In the genomic region with DNA sequence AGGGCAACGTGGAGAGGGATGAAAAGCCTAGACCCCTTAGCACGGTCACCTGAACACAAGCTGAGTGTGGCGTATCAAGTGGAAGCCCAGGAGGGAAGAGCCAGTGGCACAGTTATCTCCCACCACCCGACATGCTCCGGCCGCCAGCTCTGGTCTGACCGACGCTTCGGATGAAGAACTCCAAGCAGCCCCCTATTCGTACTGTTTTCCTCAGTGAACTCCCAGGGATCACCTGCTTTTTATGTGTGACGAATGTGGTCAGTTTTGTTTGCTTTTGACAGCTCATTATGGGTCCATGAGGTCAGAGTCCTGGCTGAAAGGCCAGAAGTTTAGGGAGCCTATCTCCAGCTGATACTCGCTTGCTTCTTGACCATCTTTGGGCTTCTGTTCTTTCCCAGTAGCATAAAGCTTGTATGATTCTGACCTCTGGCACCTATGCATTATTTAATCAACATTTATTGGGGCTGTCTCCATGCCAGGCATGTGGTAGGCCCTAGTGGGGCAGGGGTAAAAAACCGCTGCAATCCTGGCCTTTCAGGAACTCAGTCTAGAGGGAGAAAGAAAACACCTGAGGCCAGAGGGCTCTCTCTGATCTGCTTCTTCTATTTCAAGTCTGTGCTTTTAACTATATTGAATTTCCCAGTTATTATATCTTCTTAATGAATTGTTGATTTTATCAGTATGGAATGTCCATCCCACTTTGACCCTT, we compare ENCODE assay signal across 1 cellular context.
TF ChIP-seq lines count a peak whose summit lies in the region.

No MANE protein-coding gene starts in this region.

TF ChIP-seq in HepG2, 621 proteins besides CTCF, POLR2A, EP300 and RAD21 (continued from another document and continues in another):
- TF ChIP-seq ZNF543 (CRISPR knock-in tag; IDR thresholded peaks at IDR 0.05): no peak
- TF ChIP-seq ZNF605 (CRISPR knock-in tag; IDR thresholded peaks at IDR 0.05): peak; percentile 97
- peak; percentile 86 for TF ChIP-seq ZNF788 (CRISPR knock-in tag; IDR thresholded peaks at IDR 0.05; ENCODE audit: borderline replicate concordance)
- peak; percentile 63; the same call in 1 of the 2 replicates for TF ChIP-seq REPIN1 (CRISPR knock-in tag; IDR thresholded peaks at IDR 0.05; ENCODE audit: borderline replicate concordance, low read depth)
- TF ChIP-seq MAZ (IDR thresholded peaks at IDR 0.05; ENCODE audit: borderline replicate concordance, low read depth, low read length): peak; percentile 52; the same call in 1 of the 2 replicates
- peak; percentile 61; the same call in 1 of the 2 replicates for TF ChIP-seq MAZ (CRISPR knock-in tag; IDR thresholded peaks at IDR 0.05; ENCODE audit: low read depth)
- peak; percentile 72; the same call in 1 of the 2 replicates for TF ChIP-seq KDM6A (CRISPR knock-in tag; IDR thresholded peaks at IDR 0.05; ENCODE audit: low read depth)
- no peak for TF ChIP-seq NKX3-1 (CRISPR knock-in tag; IDR thresholded peaks at IDR 0.05)
- TF ChIP-seq GATAD1 (CRISPR knock-in tag; IDR thresholded peaks at IDR 0.05): peak; percentile 36; the same call in 1 of the 2 replicates
- TF ChIP-seq TARDBP (CRISPR knock-in tag; IDR thresholded peaks at IDR 0.05): peak; percentile 61
- no peak for TF ChIP-seq ZBTB1 (CRISPR knock-in tag; IDR thresholded peaks at IDR 0.05; ENCODE audit: borderline replicate concordance)
- TF ChIP-seq, protein P1, sequence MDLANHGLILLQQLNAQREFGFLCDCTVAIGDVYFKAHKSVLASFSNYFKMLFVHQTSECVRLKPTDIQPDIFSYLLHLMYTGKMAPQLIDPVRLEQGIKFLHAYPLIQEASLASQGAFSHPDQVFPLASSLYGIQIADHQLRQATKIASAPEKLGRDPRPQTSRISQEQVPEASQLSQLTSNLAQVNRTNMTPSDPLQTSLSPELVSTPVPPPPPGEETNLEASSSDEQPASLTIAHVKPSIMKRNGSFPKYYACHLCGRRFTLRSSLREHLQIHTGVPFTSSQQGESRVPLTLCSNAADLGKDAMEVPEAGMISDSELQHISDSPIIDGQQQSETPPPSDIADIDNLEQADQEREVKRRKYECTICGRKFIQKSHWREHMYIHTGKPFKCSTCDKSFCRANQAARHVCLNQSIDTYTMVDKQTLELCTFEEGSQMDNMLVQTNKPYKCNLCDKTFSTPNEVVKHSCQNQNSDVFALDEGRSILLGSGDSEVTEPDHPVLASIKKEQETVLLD (CRISPR knock-in tag; IDR thresholded peaks at IDR 0.05; ENCODE audit: low read depth): no peak
- TF ChIP-seq, protein P2, sequence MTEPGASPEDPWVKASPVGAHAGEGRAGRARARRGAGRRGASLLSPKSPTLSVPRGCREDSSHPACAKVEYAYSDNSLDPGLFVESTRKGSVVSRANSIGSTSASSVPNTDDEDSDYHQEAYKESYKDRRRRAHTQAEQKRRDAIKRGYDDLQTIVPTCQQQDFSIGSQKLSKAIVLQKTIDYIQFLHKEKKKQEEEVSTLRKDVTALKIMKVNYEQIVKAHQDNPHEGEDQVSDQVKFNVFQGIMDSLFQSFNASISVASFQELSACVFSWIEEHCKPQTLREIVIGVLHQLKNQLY (CRISPR knock-in tag; IDR thresholded peaks at IDR 0.05): peak; percentile 76; the same call in 1 of the 2 replicates
- TF ChIP-seq, protein P3, sequence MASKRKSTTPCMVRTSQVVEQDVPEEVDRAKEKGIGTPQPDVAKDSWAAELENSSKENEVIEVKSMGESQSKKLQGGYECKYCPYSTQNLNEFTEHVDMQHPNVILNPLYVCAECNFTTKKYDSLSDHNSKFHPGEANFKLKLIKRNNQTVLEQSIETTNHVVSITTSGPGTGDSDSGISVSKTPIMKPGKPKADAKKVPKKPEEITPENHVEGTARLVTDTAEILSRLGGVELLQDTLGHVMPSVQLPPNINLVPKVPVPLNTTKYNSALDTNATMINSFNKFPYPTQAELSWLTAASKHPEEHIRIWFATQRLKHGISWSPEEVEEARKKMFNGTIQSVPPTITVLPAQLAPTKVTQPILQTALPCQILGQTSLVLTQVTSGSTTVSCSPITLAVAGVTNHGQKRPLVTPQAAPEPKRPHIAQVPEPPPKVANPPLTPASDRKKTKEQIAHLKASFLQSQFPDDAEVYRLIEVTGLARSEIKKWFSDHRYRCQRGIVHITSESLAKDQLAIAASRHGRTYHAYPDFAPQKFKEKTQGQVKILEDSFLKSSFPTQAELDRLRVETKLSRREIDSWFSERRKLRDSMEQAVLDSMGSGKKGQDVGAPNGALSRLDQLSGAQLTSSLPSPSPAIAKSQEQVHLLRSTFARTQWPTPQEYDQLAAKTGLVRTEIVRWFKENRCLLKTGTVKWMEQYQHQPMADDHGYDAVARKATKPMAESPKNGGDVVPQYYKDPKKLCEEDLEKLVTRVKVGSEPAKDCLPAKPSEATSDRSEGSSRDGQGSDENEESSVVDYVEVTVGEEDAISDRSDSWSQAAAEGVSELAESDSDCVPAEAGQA (IDR thresholded peaks at IDR 0.05; ENCODE audit: low read depth): peak; percentile 51; the same call in 1 of the 2 replicates
- TF ChIP-seq, protein P3 (CRISPR knock-in tag; IDR thresholded peaks at IDR 0.05; ENCODE audit: borderline replicate concordance): no peak
- TF ChIP-seq, protein P4, sequence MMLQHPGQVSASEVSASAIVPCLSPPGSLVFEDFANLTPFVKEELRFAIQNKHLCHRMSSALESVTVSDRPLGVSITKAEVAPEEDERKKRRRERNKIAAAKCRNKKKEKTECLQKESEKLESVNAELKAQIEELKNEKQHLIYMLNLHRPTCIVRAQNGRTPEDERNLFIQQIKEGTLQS (CRISPR knock-in tag; IDR thresholded peaks at IDR 0.05): 0 out of 2 replicates have a peak, but pooled peaks have one; percentile 22
- TF ChIP-seq MEIS1 (CRISPR knock-in tag; IDR thresholded peaks at IDR 0.05; ENCODE audit: borderline replicate concordance): peak; percentile 85
- TF ChIP-seq RORA (CRISPR knock-in tag; IDR thresholded peaks at IDR 0.05): no peak
- peak; percentile 53; the same call in 1 of the 2 replicates for TF ChIP-seq BORCS8-MEF2B (CRISPR knock-in tag; IDR thresholded peaks at IDR 0.05)
- TF ChIP-seq, protein P5, sequence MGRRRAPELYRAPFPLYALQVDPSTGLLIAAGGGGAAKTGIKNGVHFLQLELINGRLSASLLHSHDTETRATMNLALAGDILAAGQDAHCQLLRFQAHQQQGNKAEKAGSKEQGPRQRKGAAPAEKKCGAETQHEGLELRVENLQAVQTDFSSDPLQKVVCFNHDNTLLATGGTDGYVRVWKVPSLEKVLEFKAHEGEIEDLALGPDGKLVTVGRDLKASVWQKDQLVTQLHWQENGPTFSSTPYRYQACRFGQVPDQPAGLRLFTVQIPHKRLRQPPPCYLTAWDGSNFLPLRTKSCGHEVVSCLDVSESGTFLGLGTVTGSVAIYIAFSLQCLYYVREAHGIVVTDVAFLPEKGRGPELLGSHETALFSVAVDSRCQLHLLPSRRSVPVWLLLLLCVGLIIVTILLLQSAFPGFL (CRISPR knock-in tag; IDR thresholded peaks at IDR 0.05): no peak
- peak; percentile 48 for TF ChIP-seq NR2C2 (CRISPR knock-in tag; IDR thresholded peaks at IDR 0.05; ENCODE audit: borderline replicate concordance)
- TF ChIP-seq ISL2 (CRISPR knock-in tag; IDR thresholded peaks at IDR 0.05): peak; percentile 11; the same call in 1 of the 2 replicates
- TF ChIP-seq, protein P6, sequence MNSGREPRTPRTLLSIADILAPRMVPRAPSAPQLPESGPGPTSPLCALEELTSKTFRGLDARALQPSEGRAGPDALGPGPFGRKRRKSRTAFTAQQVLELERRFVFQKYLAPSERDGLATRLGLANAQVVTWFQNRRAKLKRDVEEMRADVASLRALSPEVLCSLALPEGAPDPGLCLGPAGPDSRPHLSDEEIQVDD (CRISPR knock-in tag; IDR thresholded peaks at IDR 0.05; ENCODE audit: borderline replicate concordance): no peak
- TF ChIP-seq SMC3 (IDR thresholded peaks at IDR 0.05; ENCODE audit: low read length): 0 out of 2 replicates have a peak, but pooled peaks have one; percentile 6
- TF ChIP-seq TOPORS (CRISPR knock-in tag; IDR thresholded peaks at IDR 0.05): no peak; the same call in 1 of the 2 replicates
- TF ChIP-seq, protein P7, sequence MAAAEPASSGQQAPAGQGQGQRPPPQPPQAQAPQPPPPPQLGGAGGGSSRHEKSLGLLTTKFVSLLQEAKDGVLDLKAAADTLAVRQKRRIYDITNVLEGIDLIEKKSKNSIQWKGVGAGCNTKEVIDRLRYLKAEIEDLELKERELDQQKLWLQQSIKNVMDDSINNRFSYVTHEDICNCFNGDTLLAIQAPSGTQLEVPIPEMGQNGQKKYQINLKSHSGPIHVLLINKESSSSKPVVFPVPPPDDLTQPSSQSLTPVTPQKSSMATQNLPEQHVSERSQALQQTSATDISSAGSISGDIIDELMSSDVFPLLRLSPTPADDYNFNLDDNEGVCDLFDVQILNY (CRISPR knock-in tag; conservative IDR thresholded peaks at IDR 0.05): no peak
- peak; percentile 65; the same call in 1 of the 2 replicates for TF ChIP-seq ZNF333 (CRISPR knock-in tag; IDR thresholded peaks at IDR 0.05; ENCODE audit: borderline replicate concordance)
- peak; percentile 70; the same call in 1 of the 2 replicates for TF ChIP-seq ZNF350 (CRISPR knock-in tag; IDR thresholded peaks at IDR 0.05; ENCODE audit: borderline replicate concordance, low read depth)
- peak; percentile 78; the same call in 1 of the 2 replicates for TF ChIP-seq ZNF839 (CRISPR knock-in tag; IDR thresholded peaks at IDR 0.05; ENCODE audit: borderline replicate concordance)
- TF ChIP-seq, protein P8, sequence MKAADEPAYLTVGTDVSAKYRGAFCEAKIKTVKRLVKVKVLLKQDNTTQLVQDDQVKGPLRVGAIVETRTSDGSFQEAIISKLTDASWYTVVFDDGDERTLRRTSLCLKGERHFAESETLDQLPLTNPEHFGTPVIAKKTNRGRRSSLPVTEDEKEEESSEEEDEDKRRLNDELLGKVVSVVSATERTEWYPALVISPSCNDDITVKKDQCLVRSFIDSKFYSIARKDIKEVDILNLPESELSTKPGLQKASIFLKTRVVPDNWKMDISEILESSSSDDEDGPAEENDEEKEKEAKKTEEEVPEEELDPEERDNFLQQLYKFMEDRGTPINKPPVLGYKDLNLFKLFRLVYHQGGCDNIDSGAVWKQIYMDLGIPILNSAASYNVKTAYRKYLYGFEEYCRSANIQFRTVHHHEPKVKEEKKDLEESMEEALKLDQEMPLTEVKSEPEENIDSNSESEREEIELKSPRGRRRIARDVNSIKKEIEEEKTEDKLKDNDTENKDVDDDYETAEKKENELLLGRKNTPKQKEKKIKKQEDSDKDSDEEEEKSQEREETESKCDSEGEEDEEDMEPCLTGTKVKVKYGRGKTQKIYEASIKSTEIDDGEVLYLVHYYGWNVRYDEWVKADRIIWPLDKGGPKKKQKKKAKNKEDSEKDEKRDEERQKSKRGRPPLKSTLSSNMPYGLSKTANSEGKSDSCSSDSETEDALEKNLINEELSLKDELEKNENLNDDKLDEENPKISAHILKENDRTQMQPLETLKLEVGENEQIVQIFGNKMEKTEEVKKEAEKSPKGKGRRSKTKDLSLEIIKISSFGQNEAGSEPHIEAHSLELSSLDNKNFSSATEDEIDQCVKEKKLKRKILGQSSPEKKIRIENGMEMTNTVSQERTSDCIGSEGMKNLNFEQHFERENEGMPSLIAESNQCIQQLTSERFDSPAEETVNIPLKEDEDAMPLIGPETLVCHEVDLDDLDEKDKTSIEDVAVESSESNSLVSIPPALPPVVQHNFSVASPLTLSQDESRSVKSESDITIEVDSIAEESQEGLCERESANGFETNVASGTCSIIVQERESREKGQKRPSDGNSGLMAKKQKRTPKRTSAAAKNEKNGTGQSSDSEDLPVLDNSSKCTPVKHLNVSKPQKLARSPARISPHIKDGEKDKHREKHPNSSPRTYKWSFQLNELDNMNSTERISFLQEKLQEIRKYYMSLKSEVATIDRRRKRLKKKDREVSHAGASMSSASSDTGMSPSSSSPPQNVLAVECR (CRISPR knock-in tag; IDR thresholded peaks at IDR 0.05; ENCODE audit: borderline replicate concordance): peak; percentile 47; the same call in 1 of the 2 replicates
- peak; percentile 69 for TF ChIP-seq RXRA (CRISPR knock-in tag; IDR thresholded peaks at IDR 0.05)
- TF ChIP-seq HDAC1 (CRISPR knock-in tag; IDR thresholded peaks at IDR 0.05): peak; percentile 79
- TF ChIP-seq ELF1 (CRISPR knock-in tag; IDR thresholded peaks at IDR 0.05): no peak
- no peak; the same call in 1 of the 2 replicates for TF ChIP-seq ARHGAP35 (CRISPR knock-in tag; IDR thresholded peaks at IDR 0.05; ENCODE audit: borderline replicate concordance)
- TF ChIP-seq, protein P9, sequence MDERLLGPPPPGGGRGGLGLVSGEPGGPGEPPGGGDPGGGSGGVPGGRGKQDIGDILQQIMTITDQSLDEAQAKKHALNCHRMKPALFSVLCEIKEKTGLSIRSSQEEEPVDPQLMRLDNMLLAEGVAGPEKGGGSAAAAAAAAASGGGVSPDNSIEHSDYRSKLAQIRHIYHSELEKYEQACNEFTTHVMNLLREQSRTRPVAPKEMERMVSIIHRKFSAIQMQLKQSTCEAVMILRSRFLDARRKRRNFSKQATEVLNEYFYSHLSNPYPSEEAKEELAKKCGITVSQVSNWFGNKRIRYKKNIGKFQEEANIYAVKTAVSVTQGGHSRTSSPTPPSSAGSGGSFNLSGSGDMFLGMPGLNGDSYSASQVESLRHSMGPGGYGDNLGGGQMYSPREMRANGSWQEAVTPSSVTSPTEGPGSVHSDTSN (CRISPR knock-in tag; IDR thresholded peaks at IDR 0.05): 0 out of 2 replicates have a peak, but pooled peaks have one; percentile 42
- TF ChIP-seq KLF6 (CRISPR knock-in tag; IDR thresholded peaks at IDR 0.05): no peak
- TF ChIP-seq, protein P10, sequence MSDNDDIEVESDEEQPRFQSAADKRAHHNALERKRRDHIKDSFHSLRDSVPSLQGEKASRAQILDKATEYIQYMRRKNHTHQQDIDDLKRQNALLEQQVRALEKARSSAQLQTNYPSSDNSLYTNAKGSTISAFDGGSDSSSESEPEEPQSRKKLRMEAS (IDR thresholded peaks at IDR 0.05): peak; percentile 35
- peak; percentile 74; the same call in 1 of the 2 replicates for TF ChIP-seq ZNF510 (CRISPR knock-in tag; IDR thresholded peaks at IDR 0.05; ENCODE audit: low read depth)
- TF ChIP-seq HNF4G (IDR thresholded peaks at IDR 0.05; ENCODE audit: borderline replicate concordance, low read depth, low read length): peak; percentile 90
- peak; percentile 93; the same call in 1 of the 2 replicates for TF ChIP-seq HNF4G (CRISPR knock-in tag; IDR thresholded peaks at IDR 0.05; ENCODE audit: borderline replicate concordance, low read depth)
- peak; percentile 23 for TF ChIP-seq MED8 (CRISPR knock-in tag; IDR thresholded peaks at IDR 0.05; ENCODE audit: insufficient replicate concordance)
